In the genomic region with DNA sequence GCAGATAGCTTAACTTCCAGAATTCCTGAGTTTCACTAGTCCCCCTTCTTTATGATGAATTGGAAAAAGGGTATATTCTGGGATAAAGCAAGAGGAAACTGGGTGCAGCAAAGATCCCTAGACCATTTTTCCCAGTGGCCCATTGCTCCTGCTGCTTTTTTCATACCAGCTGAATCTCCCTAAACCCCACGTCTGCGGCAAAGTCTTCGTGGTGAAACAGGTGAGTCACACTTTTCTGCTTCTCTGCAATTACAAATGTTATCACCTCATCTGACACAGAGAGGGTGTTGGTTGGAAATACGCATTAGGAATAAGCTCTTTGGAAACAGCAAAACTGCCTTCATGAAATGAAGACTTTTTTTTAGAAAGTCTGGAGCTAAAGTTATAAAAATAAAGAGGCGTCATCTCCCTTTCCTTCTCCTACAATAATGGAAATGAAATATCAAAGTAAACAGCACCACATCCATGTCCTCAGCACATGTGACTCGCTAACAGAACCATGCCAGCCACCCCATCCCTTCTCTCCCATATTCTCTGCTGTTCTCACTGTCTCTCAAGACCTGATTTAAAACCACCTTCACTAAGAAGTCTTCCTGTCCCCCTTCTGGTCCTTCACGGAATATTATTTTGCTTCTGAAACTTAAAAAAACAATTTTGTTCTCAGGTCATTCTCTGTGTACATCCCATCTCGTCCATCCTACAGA, we compare ENCODE assay signal across 9 cellular contexts. TPM values are rescaled to one million over a fixed set of nuclear protein-coding genes. Genes with fewer than 3 reads are reported as not detected.
DNase-seq lines count a peak whose midpoint lies in the region; ATAC-seq and TF ChIP-seq lines count a peak whose summit lies in the region.
"Had no signal": no experiment of that assay in that cellular context is flagged by ENCODE, and none has a peak within 500 bp of the region (broad histone marks: within the 10 kb centered on the region; RNA-seq: fewer than 3 reads in every experiment).

No MANE protein-coding gene starts in this region.

- no peaks in the 10 kb centered on the region for H3K27me3 ChIP-seq in Loucy (ENCODE audit: insufficient read depth, low read length, poor library complexity, severe bottlenecking)

- ATAC-seq in GM21526 (IDR thresholded peaks at IDR 0.05; ENCODE audit: low FRiP score, unreplicated experiment) (no peak), HG02763 (IDR thresholded peaks at IDR 0.05; ENCODE audit: unreplicated experiment) (no peak), GM19463 (IDR thresholded peaks at IDR 0.05; ENCODE audit: unreplicated experiment) (no peak)

- H3K79me2 ChIP-seq in Loucy (ENCODE audit: insufficient read depth, low read length): no peaks in the 10 kb centered on the region

- H4K20me1 ChIP-seq in Loucy (ENCODE audit: insufficient read depth, low read length, poor library complexity, severe bottlenecking): no peaks in the 10 kb centered on the region

- no peaks in the 10 kb centered on the region for H3K9me3 ChIP-seq in Loucy (ENCODE audit: insufficient read depth, low read depth, low read length)

- H3K4me3 ChIP-seq in Loucy (ENCODE audit: low read length, poor library complexity, severe bottlenecking) (no peak overlapping the region), astrocyte of the cerebellum (ENCODE audit: low read depth, low read length) (no peak overlapping the region)

- TF ChIP-seq POLR2A in erythroblast (IDR thresholded peaks at IDR 0.05; ENCODE audit: low read length): no peak

- no peaks in the 10 kb centered on the region for H3F3A ChIP-seq in Loucy (ENCODE audit: low read depth)

- no peak overlapping the region for H3K9ac ChIP-seq in Loucy (ENCODE audit: low read depth, low read length, poor library complexity, severe bottlenecking)

- DNase-seq in A172 (ENCODE audit: low spot score) (peak; percentile 84), astrocyte of the cerebellum (ENCODE audit: low read depth) (peak; percentile 44), myocyte (ENCODE audit: low read depth) (peak; percentile 80), erythroblast (lab: John Stamatoyannopoulos, UW) (no peak)
- DNase-seq: activated CD4-positive, CD25-positive, alpha-beta regulatory T cell treated with anti-CD3 and anti-CD28 coated beads, Interleukin-2, amount 50 U/mL, for 72 hours had no signal

- H3K4me1 ChIP-seq in Loucy (ENCODE audit: insufficient read depth, low read length, poor library complexity, severe bottlenecking): peaks cover 12% of the 10 kb centered on the region

- H3K9me2 ChIP-seq in Loucy (replicated peaks; ENCODE audit: low read depth, low read length): no peaks in the 10 kb centered on the region

- H3K4me2 ChIP-seq in Loucy (ENCODE audit: low read depth, low read length, poor library complexity, severe bottlenecking): peak overlapping the region; percentile 11

- in situ Hi-C loops in astrocyte of the cerebellum (cut with HindIII; ENCODE audit: low sequenced_read_pairs): no loop called here

- H3K36me3 ChIP-seq in Loucy (ENCODE audit: insufficient read depth, low read length): no peaks in the 10 kb centered on the region

- H2AFZ ChIP-seq in Loucy (ENCODE audit: low read length): no peak overlapping the region

- TF ChIP-seq CTCF in Loucy (conservative IDR thresholded peaks at IDR 0.05; ENCODE audit: low read length) (no peak), astrocyte of the cerebellum (IDR thresholded peaks at IDR 0.05; ENCODE audit: low read depth, low read length, missing control alignments) (no peak)

RNA-seq across cellular contexts. Expression of a gene that starts 39.5 kb away (rescaled TPM):
- total RNA-seq in A172 (2014; rRNA removed; shearing (Covaris generic)): 54.3 and 63.6 TPM in 2 replicates
- total RNA-seq in myocyte: 169 and 223 TPM in 2 replicates
- polyA plus RNA-seq in myocyte (2012): 276 TPM

Comparison
In these comparisons a context has a peak if more than half of its experiments do, and no peak if none do; other contexts are left out.
1. DNase-seq: peak in A172 (single experiment), astrocyte of the cerebellum (single experiment) and myocyte (single experiment); none in erythroblast (0 of 2).